ENCODE assay signal across 8 cellular contexts in the genomic region with DNA sequence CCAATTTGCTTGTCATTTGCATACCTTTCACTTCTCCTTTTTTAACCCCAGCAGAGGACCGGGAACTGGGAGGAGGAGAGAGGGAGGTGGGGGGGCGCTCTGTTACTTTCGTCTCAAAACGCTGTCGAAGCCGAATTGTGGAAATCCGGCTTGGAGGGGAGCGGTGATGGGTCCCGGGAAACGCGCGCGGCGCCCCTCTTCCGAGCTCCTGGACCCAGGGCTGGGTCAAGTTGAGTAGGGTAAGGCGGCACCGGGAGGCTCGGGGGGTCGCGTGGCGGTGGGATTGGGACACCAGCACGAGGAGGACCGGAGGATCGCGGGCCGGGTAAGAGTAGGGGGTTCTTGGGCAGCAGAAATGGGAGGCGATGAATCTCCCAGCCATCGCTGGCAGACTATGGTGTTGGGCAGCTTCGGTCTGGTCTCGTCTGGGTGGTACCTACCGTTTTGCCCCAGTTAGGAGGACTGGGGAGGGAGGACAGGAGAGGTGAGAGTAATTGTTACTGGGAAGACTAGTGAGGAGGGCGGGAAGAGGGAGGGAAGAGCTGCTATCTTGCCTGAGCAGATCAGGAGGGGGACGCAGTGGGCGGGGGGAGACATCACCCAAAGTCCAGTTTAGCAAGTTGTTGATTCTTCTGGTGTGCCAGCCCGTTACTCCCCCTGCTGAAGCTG. TPM values are rescaled to one million over a fixed set of nuclear protein-coding genes. Genes with fewer than 3 reads are reported as not detected.
DNase-seq lines count a peak whose midpoint lies in the region; ATAC-seq and TF ChIP-seq lines count a peak whose summit lies in the region.

No MANE protein-coding gene starts in this region.

- H3K36me3 ChIP-seq in HUES64 (ENCODE audit: insufficient read depth, low read length): no peaks in the 10 kb centered on the region
- H3K36me3 ChIP-seq in iPS DF 6.9 (ENCODE audit: control insufficient read depth, insufficient read depth, low read length): no peaks in the 10 kb centered on the region
- H3K36me3 ChIP-seq in skeletal muscle satellite cell (ENCODE audit: insufficient read depth, low read length): no peaks in the 10 kb centered on the region

- H3K4me1 Mint-ChIP-seq in CD4-positive, alpha-beta T cell (ENCODE audit: low read depth): peaks cover 52% of the 10 kb centered on the region
- peaks cover 25% of the 10 kb centered on the region for H3K4me1 Mint-ChIP-seq in activated naive CD8-positive, alpha-beta T cell treated with anti-CD3 and anti-CD28 coated beads, Interleukin-2, amount 10 ng/mL, durations not matched to agents 7 days and 5 days

- peak overlapping the region; percentile 92 for H3K4me3 Mint-ChIP-seq in CD4-positive, alpha-beta T cell
- H3K4me3 Mint-ChIP-seq in activated naive CD8-positive, alpha-beta T cell treated with anti-CD3 and anti-CD28 coated beads, Interleukin-2, amount 10 ng/mL, durations not matched to agents 7 days and 5 days: peak overlapping the region; percentile 91

- DNase-seq in CD4-positive, alpha-beta T cell: no peak
- DNase-seq in activated naive CD8-positive, alpha-beta T cell treated with anti-CD3 and anti-CD28 coated beads, Interleukin-2, amount 10 ng/mL, durations not matched to agents 7 days and 5 days: no peak
- DNase-seq in iPS DF 6.9 (ENCODE audit: low read depth, low spot score) (no peak), foreskin melanocyte (no peak), superior temporal gyrus (ENCODE audit: extremely low spot score) (no peak)

- H3K4me3 ChIP-seq in HUES64 (ENCODE audit: low read length) (peak overlapping the region; percentile 66), iPS DF 6.9 (ENCODE audit: low read length) (peak overlapping the region; percentile 26; the same call in 1 of the 2 replicates), skeletal muscle satellite cell (ENCODE audit: low read length) (peak overlapping the region; percentile 80)

- H3K36me3 Mint-ChIP-seq in CD4-positive, alpha-beta T cell (ENCODE audit: low read depth): peaks cover 5% of the 10 kb centered on the region
- H3K36me3 Mint-ChIP-seq in activated naive CD8-positive, alpha-beta T cell treated with anti-CD3 and anti-CD28 coated beads, Interleukin-2, amount 10 ng/mL, durations not matched to agents 7 days and 5 days: peaks cover 3% of the 10 kb centered on the region

- no peak overlapping the region for H3K9ac ChIP-seq in HUES64 (ENCODE audit: low read depth, low read length)
- H3K9ac ChIP-seq in skeletal muscle satellite cell (ENCODE audit: low read depth, low read length): peak overlapping the region; percentile 69

- no peaks in the 10 kb centered on the region for H3K9me3 ChIP-seq in CD4-positive, alpha-beta T cell (ENCODE audit: control insufficient read depth, low read length)
- H3K9me3 ChIP-seq in HUES64 (ENCODE audit: insufficient read depth, low read depth, low read length) (no peaks in the 10 kb centered on the region), iPS DF 6.9 (ENCODE audit: control insufficient read depth, insufficient read depth, low read length) (no peaks in the 10 kb centered on the region), skeletal muscle satellite cell (replicated peaks; ENCODE audit: low read length) (no peaks in the 10 kb centered on the region)

- no peak overlapping the region for H3K27ac ChIP-seq in CD4-positive, alpha-beta T cell (ENCODE audit: low read depth, low read length)
- H3K27ac ChIP-seq in HUES64 (ENCODE audit: low read depth, low read length): no peak overlapping the region
- no peak overlapping the region for H3K27ac ChIP-seq in iPS DF 6.9 (ENCODE audit: low read length)

- H3K4me1 ChIP-seq in HUES64 (ENCODE audit: insufficient read depth, low read length): peaks cover 41% of the 10 kb centered on the region
- H3K4me1 ChIP-seq in iPS DF 6.9 (ENCODE audit: control insufficient read depth, insufficient read depth, low read length): peaks cover 5% of the 10 kb centered on the region
- peaks cover 11% of the 10 kb centered on the region for H3K4me1 ChIP-seq in skeletal muscle satellite cell (ENCODE audit: control insufficient read depth, insufficient read depth, low read length)

- CTCF ChIA-PET in CD4-positive, alpha-beta T cell (lab: Charles Lee): no interaction called here

- peaks cover 97% of the 10 kb centered on the region for H3K27me3 Mint-ChIP-seq in CD4-positive, alpha-beta T cell
- peaks cover 80% of the 10 kb centered on the region for H3K27me3 Mint-ChIP-seq in activated naive CD8-positive, alpha-beta T cell treated with anti-CD3 and anti-CD28 coated beads, Interleukin-2, amount 10 ng/mL, durations not matched to agents 7 days and 5 days

- no peaks in the 10 kb centered on the region for H3K9me3 Mint-ChIP-seq in CD4-positive, alpha-beta T cell
- H3K9me3 Mint-ChIP-seq in activated naive CD8-positive, alpha-beta T cell treated with anti-CD3 and anti-CD28 coated beads, Interleukin-2, amount 10 ng/mL, durations not matched to agents 7 days and 5 days: no peaks in the 10 kb centered on the region

- H3K27ac Mint-ChIP-seq in CD4-positive, alpha-beta T cell: peak overlapping the region; percentile 85
- H3K27ac Mint-ChIP-seq in activated naive CD8-positive, alpha-beta T cell treated with anti-CD3 and anti-CD28 coated beads, Interleukin-2, amount 10 ng/mL, durations not matched to agents 7 days and 5 days: no peak overlapping the region

- peaks cover 92% of the 10 kb centered on the region for H3K27me3 ChIP-seq in CD4-positive, alpha-beta T cell (ENCODE audit: control insufficient read depth, insufficient read depth, low read length)
- H3K27me3 ChIP-seq in HUES64 (ENCODE audit: insufficient read depth, low read length): peaks cover 76% of the 10 kb centered on the region
- H3K27me3 ChIP-seq in iPS DF 6.9 (ENCODE audit: control insufficient read depth, insufficient read depth, low read length): peaks cover 32% of the 10 kb centered on the region
- H3K27me3 ChIP-seq in skeletal muscle satellite cell (ENCODE audit: control insufficient read depth, insufficient read depth, low read length): peaks cover 43% of the 10 kb centered on the region

- H3K4me2 ChIP-seq in skeletal muscle satellite cell (ENCODE audit: low read length): peak overlapping the region; percentile 94

- POLR2A ChIA-PET in CD4-positive, alpha-beta T cell (lab: Charles Lee): no interaction called here
- POLR2A ChIA-PET in activated naive CD8-positive, alpha-beta T cell treated with anti-CD3 and anti-CD28 coated beads, Interleukin-2, amount 10 ng/mL, durations not matched to agents 7 days and 5 days (lab: Charles Lee): no interaction called here

- TF ChIP-seq CTCF in CD4-positive, alpha-beta T cell (IDR thresholded peaks at IDR 0.05): no peak

- no peak for ATAC-seq in CD4-positive, alpha-beta T cell (ENCODE audit: poor library complexity)
- ATAC-seq in activated naive CD8-positive, alpha-beta T cell treated with anti-CD3 and anti-CD28 coated beads, Interleukin-2, amount 10 ng/mL, durations not matched to agents 7 days and 5 days (ENCODE audit: low read depth): no peak
- ATAC-seq in HG02885 (IDR thresholded peaks at IDR 0.05; ENCODE audit: poor library complexity, unreplicated experiment): no peak

- intact Hi-C loops in CD4-positive, alpha-beta T cell (cut with DNase I, micrococcal nuclease): loop anchor here in 1 of 2 experiments (5.0 to 10.0 kb wide), 2 partner anchors 207 to 1384 kb away; a partner anchor contains a TSS

- under 1% methylated on average over 35 of the region's 35 CpGs for WGBS in HUES64
- no CpG with 5 or more reads among the region's 35 CpGs for WGBS in iPS DF 6.9 (ENCODE audit: insufficient coverage, insufficient read length)

RNA-seq across cellular contexts. Expression of a gene that starts 1.4 kb away (rescaled TPM):
- total RNA-seq in CD4-positive, alpha-beta T cell: under 1 TPM in 1 of 2 experiments, not detected in 1; 0.03 TPM
- polyA plus RNA-seq in HUES64 (2013, experiment 1 of 2): 1.1 TPM
- polyA plus RNA-seq in HUES64 (2013, experiment 2 of 2): 1.6 TPM
- total RNA-seq in activated naive CD8-positive, alpha-beta T cell treated with anti-CD3 and anti-CD28 coated beads, Interleukin-2, amount 10 ng/mL, durations not matched to agents 7 days and 5 days: not detected
- 0.22 and 0.25 TPM in 2 replicates for total RNA-seq in skeletal muscle satellite cell (2012; rRNA removed)

Comparison
In these comparisons a context has a peak if more than half of its experiments do, and no peak if none do; other contexts are left out.
1. H3K4me3 ChIP-seq: peak in every context shown above with its lines; median percentile 80 in skeletal muscle satellite cell; 66 in HUES64; 26 in iPS DF 6.9.